ENCODE assay signal across 20 cellular contexts in genomic region chr5:1390861-1391600, GRCh38. TPM values are rescaled to one million over a fixed set of nuclear protein-coding genes. Genes with fewer than 3 reads are reported as not detected.
A peak's percentile ranks its signal among the peaks of the same experiment; 100 is the strongest.
DNase-seq lines count a peak whose midpoint lies in the region; ATAC-seq and TF ChIP-seq lines count a peak whose summit lies in the region.
"Had no signal": no experiment of that assay in that cellular context is flagged by ENCODE, and none has a peak within 500 bp of the region (broad histone marks: within the 10 kb centered on the region; RNA-seq: fewer than 3 reads in every experiment).

No MANE protein-coding gene starts in this region.

- no peak for TF ChIP-seq CTCF in right atrium auricular region (IDR thresholded peaks at IDR 0.05)
- TF ChIP-seq CTCF in foreskin keratinocyte (conservative IDR thresholded peaks at IDR 0.05) = no peak

- ATAC-seq in right cardiac atrium = no peak
- no peak for ATAC-seq in activated CD4-positive, CD25-positive, alpha-beta regulatory T cell treated with anti-CD3 and anti-CD28 coated beads, Interleukin-2, amount 50 U/mL, for 24 hours
- no peak for ATAC-seq in foreskin keratinocyte
- ATAC-seq: K562, SK-N-SH treated with all-trans-retinoic acid at 6 μM for 48 hours had no signal

- H3K4me1 ChIP-seq in right cardiac atrium (ENCODE audit: control insufficient read depth, insufficient read depth, low read length) = no peaks in the 10 kb centered on the region
- peaks cover 0 to 8% of the 10 kb centered on the region in 2 donors for H3K4me1 ChIP-seq in right atrium auricular region
- H3K4me1 ChIP-seq in foreskin keratinocyte = no peaks in the 10 kb centered on the region

- no peaks in the 10 kb centered on the region for H3K36me3 ChIP-seq in right atrium auricular region

- intact Hi-C loops in right cardiac atrium (cut with DNase I) = no loop called here

- DNase-seq in NCI-H146 (lab: John Stamatoyannopoulos, UW) = peak; percentile 25
- no peak for DNase-seq in NCI-H146 treated with DMSO at 0.1 percent for 48 hours (lab: John Stamatoyannopoulos, UW; ENCODE audit: unreplicated experiment)
- peak in 2 of 3 donors; percentile 33 to 53 for DNase-seq in right cardiac atrium
- DNase-seq in right atrium auricular region (ENCODE audit: low spot score) = no peak
- DNase-seq in NCI-H774 (lab: John Stamatoyannopoulos, UW) = peak; percentile 69
- DNase-seq in foreskin keratinocyte = no peak
- no peak for DNase-seq in NCI-H2029 (lab: John Stamatoyannopoulos, UW)
- DNase-seq: Calu3; CD4-positive, CD25-positive, alpha-beta regulatory T cell; H9; NCI-H1092 treated with DMSO at 0.1 percent for 48 hours; NCI-H1930; NCI-H524 treated with DMSO at 0.1 percent for 48 hours; SIG-M5; T-helper 1 cell had no signal

- H3K27me3 ChIP-seq in right cardiac atrium (ENCODE audit: control insufficient read depth, insufficient read depth) = no peaks in the 10 kb centered on the region
- no peaks in the 10 kb centered on the region for H3K27me3 ChIP-seq in right atrium auricular region
- peaks cover 37% of the 10 kb centered on the region for H3K27me3 ChIP-seq in foreskin keratinocyte

- H3K27ac ChIP-seq in right cardiac atrium (ENCODE audit: low read length) (no peak overlapping the region), right atrium auricular region (no peak overlapping the region), foreskin keratinocyte (no peak overlapping the region)

- no peak overlapping the region for H3K4me3 ChIP-seq in right cardiac atrium (ENCODE audit: low read length)
- no peak overlapping the region for H3K4me3 ChIP-seq in right atrium auricular region
- H3K4me3 ChIP-seq: K562 had no signal

- WGBS in right cardiac atrium = 82% methylated on average over 21 of the region's 21 CpGs

- H3K9me3 ChIP-seq in right cardiac atrium (ENCODE audit: control insufficient read depth, low read length) = no peaks in the 10 kb centered on the region
- H3K9me3 ChIP-seq in right atrium auricular region = no peaks in the 10 kb centered on the region

RNA-seq across cellular contexts. Expression of gene CLPTM1L, which starts 46.1 kb away (rescaled TPM):
- total RNA-seq in right cardiac atrium = 10 to 100 TPM; 43.9 to 62.7 (median 50.0) TPM
- 44.0 TPM for polyA plus RNA-seq in right cardiac atrium
- total RNA-seq in right atrium auricular region = 10 to 100 TPM; 56.6 to 85.4 TPM
- total RNA-seq in foreskin keratinocyte = 131 and 137 TPM in 2 replicates
- 110 and 114 TPM in 2 replicates for polyA plus RNA-seq in foreskin keratinocyte

RNA-seq across cellular contexts. Expression of gene SLC6A3, which starts 54.2 kb away (rescaled TPM):
- not detected for total RNA-seq in right cardiac atrium
- not detected for polyA plus RNA-seq in right cardiac atrium
- under 1 TPM in 1 of 2 donors, not detected in 1; 0.16 TPM for total RNA-seq in right atrium auricular region
- not detected in 2 replicates for total RNA-seq in foreskin keratinocyte
- not detected in 2 replicates for polyA plus RNA-seq in foreskin keratinocyte
- total RNA-seq: A172; Calu3; CD4-positive, CD25-positive, alpha-beta regulatory T cell; K562; OCI-LY7 had no signal
- polyA plus RNA-seq: K562 had no signal

Comparison
In these comparisons a context has a peak if more than half of its experiments do, and no peak if none do; other contexts are left out.
1. DNase-seq: peak in NCI-H146 (single experiment), right cardiac atrium (2 of 3) and NCI-H774 (single experiment); none in NCI-H146 treated with DMSO at 0.1 percent for 48 hours (single experiment), right atrium auricular region (single experiment), foreskin keratinocyte (0 of 2) and NCI-H2029 (single experiment).